In genomic region chr1:205456868-205457724, GRCh38 we compare ENCODE assay signal across 8 cellular contexts. TPM values are rescaled to one million over a fixed set of nuclear protein-coding genes. Genes with fewer than 3 reads are reported as not detected.
DNase-seq lines count a peak whose midpoint lies in the region; ATAC-seq, FAIRE-seq and TF ChIP-seq lines count a peak whose summit lies in the region.

No MANE protein-coding gene starts in this region.

- peak; percentile 26; the same call in 2 of the 3 replicates for ATAC-seq in K562

- FAIRE-seq in K562 (lab: Jason Lieb, UNC) (no peak), kidney (lab: Jason Lieb, UNC) (no peak)

- H3K9me3 ChIP-seq in K562 (replicated peaks; ENCODE audit: control insufficient read depth, insufficient read depth, low read depth, low read length), result no peaks in the 10 kb centered on the region
- no peaks in the 10 kb centered on the region for H3K9me3 ChIP-seq in kidney (ENCODE audit: control insufficient read depth in 1 of 2, low read length in 2 of 2)

- POLR2A ChIA-PET in K562 (lab: Yijun Ruan, JAX), result interaction anchor here (0.6 kb wide), 1 partner anchor 91 kb away, joined by 3 read pairs; no protein-coding TSS in a partner anchor

- H3K27me3 Mint-ChIP-seq in nephron progenitor cell (ENCODE audit: low read depth, poor library complexity), result peaks cover 31% of the 10 kb centered on the region

- TF ChIP-seq CTCF in K562 (IDR thresholded peaks at IDR 0.05 in 2 of 3, conservative IDR thresholded peaks at IDR 0.05 in 1 of 3; ENCODE audit: insufficient read depth in 2 of 3, low read depth in 1 of 3, low read length in 3 of 3) (no peak), nephron progenitor cell (IDR thresholded peaks at IDR 0.05) (no peak), kidney (IDR thresholded peaks at IDR 0.05; ENCODE audit: borderline replicate concordance, extremely low read depth, insufficient read depth) (no peak)

- BruUV-seq in K562 (replicated peaks; lab: Mats Ljungman, UMichigan), result no TSS peak

- in situ Hi-C loops in K562 (cut with MboI), result no loop called here

- CTCF ChIA-PET in K562 (lab: Yijun Ruan, JAX; ENCODE audit: low intra/inter-chr PET ratio), result interaction anchor here (0.5 kb wide), 1 partner anchor 64 kb away, joined by 4 read pairs; no protein-coding TSS in a partner anchor

- no peak overlapping the region for H3K9ac ChIP-seq in K562 (ENCODE audit: insufficient read depth in 1 of 2, low read depth in 2 of 2, low read length in 2 of 2)
- no peak overlapping the region for H3K9ac ChIP-seq in kidney (ENCODE audit: low read length in 2 of 2)

- H3K9me1 ChIP-seq in K562 (ENCODE audit: control insufficient read depth, insufficient read depth, low read length), result no peaks in the 10 kb centered on the region

- H3K4me3 Mint-ChIP-seq in nephron progenitor cell, result peak overlapping the region; percentile 92

- no peak overlapping the region for H3K27ac Mint-ChIP-seq in nephron progenitor cell

- intact Hi-C loops in K562 (cut with micrococcal nuclease), result no loop called here
- intact Hi-C loops in kidney (cut with DNase I), result no loop called here

- H3K9me3 Mint-ChIP-seq in nephron progenitor cell, result no peaks in the 10 kb centered on the region

- peak overlapping the region; percentile 27; the same call in 1 of the 2 replicates for H2AFZ ChIP-seq in K562 (ENCODE audit: low read depth, low read length)

- no peak for TF ChIP-seq RAD21 in K562 (CRISPR knock-in tag; conservative IDR thresholded peaks at IDR 0.05 in 1 of 2, IDR thresholded peaks at IDR 0.05 in 1 of 2)

- H3K4me3 ChIP-seq in K562 (no peak overlapping the region), kidney (ENCODE audit: low read length in 2 of 2) (no peak overlapping the region)

- DNase-seq in DMS53 (lab: John Stamatoyannopoulos, UW), result peak; percentile 92
- DNase-seq in NCI-H1930 (lab: John Stamatoyannopoulos, UW), result peak; percentile 39 to 45
- peak in 3 of 4 experiments; percentile 42 to 56 (median 53) for DNase-seq in K562 (ENCODE audit: extremely low read depth in 1 of 4, low spot score in 3 of 4)
- DNase-seq in nephron progenitor cell, result peak; percentile 72
- DNase-seq in kidney tubule cell (ENCODE audit: low spot score), result no peak
- DNase-seq in stimulated activated naive CD4-positive, alpha-beta T cell (lab: John Stamatoyannopoulos, UW), result no peak
- no peak for DNase-seq in cortex of kidney (lab: John Stamatoyannopoulos, UW)
- DNase-seq in kidney, result no peak

- no peak overlapping the region for H3K4me2 ChIP-seq in K562 (ENCODE audit: insufficient read depth, low read length)

- H3K36me3 ChIP-seq in K562 (ENCODE audit: control insufficient read depth, insufficient read depth, low read length) (no peaks in the 10 kb centered on the region), kidney (ENCODE audit: control insufficient read depth in 1 of 2, insufficient read depth in 2 of 2, low read length in 2 of 2) (no peaks in the 10 kb centered on the region)

- no peak for TF ChIP-seq EP300 in K562 (IDR thresholded peaks at IDR 0.05; ENCODE audit: low read length)

- no peaks in the 10 kb centered on the region for H3K79me2 ChIP-seq in K562 (ENCODE audit: control insufficient read depth, insufficient read depth, low read length)

- H3K4me1 ChIP-seq in K562 (replicated peaks in 1 of 2; ENCODE audit: control insufficient read depth in 2 of 2, insufficient read depth in 2 of 2, low read length in 2 of 2), result peaks cover 0 to 16% of the 10 kb centered on the region in 2 experiments; a peak in 3 of 5 replicates
- no peaks in the 10 kb centered on the region for H3K4me1 ChIP-seq in kidney (ENCODE audit: control insufficient read depth in 1 of 2, insufficient read depth in 1 of 2, low read depth in 1 of 2, low read length in 2 of 2)

- peaks cover 39% of the 10 kb centered on the region for H3K4me1 Mint-ChIP-seq in nephron progenitor cell

- WGBS in K562 (ENCODE audit: insufficient coverage, low coverage, missing lambda C conversion rate), result 2% methylated on average over 41 of the region's 74 CpGs

- no peaks in the 10 kb centered on the region for H3K36me3 Mint-ChIP-seq in nephron progenitor cell (ENCODE audit: low read depth)

- TF ChIP-seq POLR2A in K562 (conservative IDR thresholded peaks at IDR 0.05), result no peak

- H4K20me1 ChIP-seq in K562 (replicated peaks; ENCODE audit: control insufficient read depth, insufficient read depth, low read length), result peaks cover 5% of the 10 kb centered on the region; the same call in 1 of the 2 replicates

- H3K27ac ChIP-seq in K562 (ENCODE audit: extremely low read depth, low read depth, low read length) (no peak overlapping the region), kidney (ENCODE audit: low read depth in 2 of 2, low read length in 2 of 2) (no peak overlapping the region)

- H3K27me3 ChIP-seq in K562 (ENCODE audit: control insufficient read depth in 2 of 2, insufficient read depth in 2 of 2, low read length in 2 of 2), result peaks cover 38 to 67% of the 10 kb centered on the region in 2 experiments

TF ChIP-seq in K562, 482 proteins besides CTCF, POLR2A, EP300 and RAD21 (continues in another document):
- TF ChIP-seq ZNF23 (CRISPR knock-in tag; IDR thresholded peaks at IDR 0.05), result no peak
- no peak for TF ChIP-seq ELF2 (CRISPR knock-in tag; IDR thresholded peaks at IDR 0.05)
- no peak for TF ChIP-seq E2F3 (CRISPR knock-in tag; IDR thresholded peaks at IDR 0.05)

RNA-seq across cellular contexts. Expression of gene BLACAT1, which starts 1.3 kb away (rescaled TPM):
- 5.4 and 17.4 TPM in 2 replicates for total RNA-seq in K562 (2011; cell fraction: chromatin; rRNA removed; ENCODE audit: low replicate concordance)
- total RNA-seq in K562 (2011; cell fraction: nucleolus; rRNA removed), result 5.8 and 9.7 TPM in 2 replicates
- total RNA-seq in K562 (2011; cell fraction: nucleoplasm; rRNA removed), result 7.8 and 9.5 TPM in 2 replicates
- total RNA-seq in K562 (2014; rRNA removed), result 0.37 and 0.73 TPM in 2 replicates
- 0.73 and 1.1 TPM in 2 replicates for total RNA-seq in K562 (2014; rRNA removed; fragmentation: Illumina TruSeq; extraction: Trizol)
- total RNA-seq in K562 (2015; rRNA removed; fragmentation: Illumina TruSeq; extraction: Trizol), result 0.45 and 0.47 TPM in 2 replicates
- 0.83 and 1.0 TPM in 2 replicates for total RNA-seq in K562 (2021)
- 3.4 and 5.9 TPM in 2 replicates for polyA plus RNA-seq in K562 (2011; rRNA removed)
- polyA plus RNA-seq in K562 (2011; cell fraction: cytosol; rRNA removed), result 2.6 and 3.6 TPM in 2 replicates
- 7.5 and 19.7 TPM in 2 replicates for polyA plus RNA-seq in K562 (2011; cell fraction: nucleus; rRNA removed)
- 1.2 and 3.3 TPM in 2 replicates for polyA plus RNA-seq in K562 (2012)
- polyA plus RNA-seq in K562 (2014; fragmentation: Illumina TruSeq; extraction: Trizol), result 1.2 and 1.6 TPM in 2 replicates
- polyA plus RNA-seq in K562 (2014; fragmentation: Nextera tagmentation; extraction: Ambion mirVana), result under 1 TPM; 0.10 to 0.17 TPM
- 0.84 and 1.3 TPM in 2 replicates for polyA plus RNA-seq in K562 (2014; rRNA removed)
- polyA minus RNA-seq in K562 (2011; rRNA and poly(A)+ RNA removed), result 3.0 and 5.2 TPM in 2 replicates
- 0.55 and 1.3 TPM in 2 replicates for polyA minus RNA-seq in K562 (2011; cell fraction: cytosol; rRNA and poly(A)+ RNA removed)
- polyA minus RNA-seq in K562 (2011; cell fraction: nucleus; rRNA and poly(A)+ RNA removed), result 3.4 and 4.8 TPM in 2 replicates
- 4.3 TPM for total RNA-seq in kidney
- 0.37 TPM for polyA plus RNA-seq in kidney (ENCODE audit: insufficient read depth, low read depth, low replicate concordance)

RNA-seq across cellular contexts. Expression of gene LEMD1, which starts 35.2 kb away (rescaled TPM):
- 2.9 and 13.1 TPM in 2 replicates for total RNA-seq in K562 (2011; cell fraction: chromatin; rRNA removed; ENCODE audit: low replicate concordance)
- 6.3 and 10.7 TPM in 2 replicates for total RNA-seq in K562 (2011; cell fraction: nucleolus; rRNA removed)
- 4.1 and 5.0 TPM in 2 replicates for total RNA-seq in K562 (2011; cell fraction: nucleoplasm; rRNA removed)
- total RNA-seq in K562 (2014; rRNA removed) (0.54 and 1.0 TPM in 2 replicates), K562 (2014; rRNA removed; fragmentation: Illumina TruSeq; extraction: Trizol) (0.36 and 0.41 TPM in 2 replicates), K562 (2015; rRNA removed; fragmentation: Illumina TruSeq; extraction: Trizol) (0.79 and 0.80 TPM in 2 replicates), K562 (2021) (0.47 and 0.60 TPM in 2 replicates), kidney (6.5 TPM)
- polyA plus RNA-seq in K562 (2011; rRNA removed) (2.0 and 2.4 TPM in 2 replicates), K562 (2014; fragmentation: Illumina TruSeq; extraction: Trizol) (0.79 and 1.2 TPM in 2 replicates), K562 (2014; fragmentation: Nextera tagmentation; extraction: Ambion mirVana) (under 1 TPM in 1 of 2 experiments, not detected in 1; 0.11 TPM), K562 (2014; rRNA removed) (0.27 TPM in 1 of 2 replicates, not detected in the other), kidney (ENCODE audit: insufficient read depth, low read depth, low replicate concordance) (not detected)
- 1.1 and 3.8 TPM in 2 replicates for polyA plus RNA-seq in K562 (2011; cell fraction: cytosol; rRNA removed)
- 3.4 and 14.8 TPM in 2 replicates for polyA plus RNA-seq in K562 (2011; cell fraction: nucleus; rRNA removed)
- polyA plus RNA-seq in K562 (2012), result 0.62 and 1.6 TPM in 2 replicates
- polyA minus RNA-seq in K562 (2011; rRNA and poly(A)+ RNA removed), result 1.9 and 3.9 TPM in 2 replicates
- 2.3 and 3.0 TPM in 2 replicates for polyA minus RNA-seq in K562 (2011; cell fraction: cytosol; rRNA and poly(A)+ RNA removed)
- polyA minus RNA-seq in K562 (2011; cell fraction: nucleus; rRNA and poly(A)+ RNA removed), result 5.6 and 12.5 TPM in 2 replicates

RNA-seq across cellular contexts. Expression of gene CDK18, which starts 47.4 kb away (rescaled TPM):
- total RNA-seq in K562 (2011; cell fraction: chromatin; rRNA removed; ENCODE audit: low replicate concordance), result 0.63 and 3.1 TPM in 2 replicates
- total RNA-seq in K562 (2011; cell fraction: nucleolus; rRNA removed), result 0.92 and 1.2 TPM in 2 replicates
- total RNA-seq in K562 (2011; cell fraction: nucleoplasm; rRNA removed), result 1.0 and 1.7 TPM in 2 replicates
- total RNA-seq in K562 (2014; rRNA removed), result 0.05 TPM in 1 of 2 replicates, not detected in the other
- 0.07 TPM in 1 of 2 replicates, not detected in the other for total RNA-seq in K562 (2014; rRNA removed; fragmentation: Illumina TruSeq; extraction: Trizol)
- 0.23 and 0.69 TPM in 2 replicates for total RNA-seq in K562 (2015; rRNA removed; fragmentation: Illumina TruSeq; extraction: Trizol)
- total RNA-seq in K562 (2021), result 0.34 and 0.44 TPM in 2 replicates
- 0.17 and 0.20 TPM in 2 replicates for polyA plus RNA-seq in K562 (2011; rRNA removed)
- 0.06 and 0.25 TPM in 2 replicates for polyA plus RNA-seq in K562 (2011; cell fraction: cytosol; rRNA removed)
- polyA plus RNA-seq in K562 (2011; cell fraction: nucleus; rRNA removed), result 0.51 and 1.9 TPM in 2 replicates
- polyA plus RNA-seq in K562 (2012), result 0.46 and 1.4 TPM in 2 replicates
- polyA plus RNA-seq in K562 (2014; fragmentation: Illumina TruSeq; extraction: Trizol), result 0.51 and 0.61 TPM in 2 replicates
- not detected for polyA plus RNA-seq in K562 (2014; fragmentation: Nextera tagmentation; extraction: Ambion mirVana)
- polyA plus RNA-seq in K562 (2014; rRNA removed), result 0.08 and 0.19 TPM in 2 replicates
- 0.18 and 0.28 TPM in 2 replicates for polyA minus RNA-seq in K562 (2011; rRNA and poly(A)+ RNA removed)
- not detected in 2 replicates for polyA minus RNA-seq in K562 (2011; cell fraction: cytosol; rRNA and poly(A)+ RNA removed)
- 0.56 and 1.6 TPM in 2 replicates for polyA minus RNA-seq in K562 (2011; cell fraction: nucleus; rRNA and poly(A)+ RNA removed)
- total RNA-seq in kidney, result 25.7 TPM
- 36.3 TPM for polyA plus RNA-seq in kidney (ENCODE audit: insufficient read depth, low read depth, low replicate concordance)

Comparison
In these comparisons a context has a peak if more than half of its experiments do, and no peak if none do; other contexts are left out.
1. DNase-seq: peak in DMS53 (single experiment), NCI-H1930 (2 of 2), K562 (3 of 4) and nephron progenitor cell (single experiment); none in kidney tubule cell (single experiment), stimulated activated naive CD4-positive, alpha-beta T cell (0 of 6), cortex of kidney (single experiment) and kidney (single experiment).